34 cellular contexts compared by ENCODE assay signal in genomic region chr2:126224766-126225165, GRCh38.
"Had no signal": no experiment of that assay in that cellular context is flagged by ENCODE, and none has a peak within 500 bp of the region (broad histone marks: within the 10 kb centered on the region; RNA-seq: fewer than 3 reads in every experiment).

No MANE protein-coding gene starts in this region.

- H3K36me3 ChIP-seq: MG63 had no signal

- H3K4me3 ChIP-seq: MG63 had no signal

- DNase-seq: Karpas-422, Kasumi-1, KG1, MG63, MM.1S, MV-4-11, NCI-H1048, NCI-H1092, NCI-H1092 treated with DMSO at 0.1 percent for 48 hours, NCI-H1105, NCI-H1105 treated with DMSO at 0.1 percent for 48 hours, NCI-H1417, NCI-H1417 treated with DMSO at 0.1 percent for 48 hours, NCI-H1436, NCI-H1436 treated with DMSO at 0.1 percent for 48 hours, NCI-H146, NCI-H1694, NCI-H1694 treated with DMSO at 0.1 percent for 48 hours, NCI-H187, NCI-H187 treated with DMSO at 0.1 percent for 48 hours, NCI-H1930, NCI-H2029, NCI-H2029 treated with DMSO at 0.1 percent for 48 hours, NCI-H2081, NCI-H2081 treated with DMSO at 0.1 percent for 48 hours, NCI-H2107, NCI-H2171, NCI-H2171 treated with DMSO at 0.1 percent for 48 hours, NCI-H2227 treated with DMSO at 0.1 percent for 48 hours, NCI-H226, NCI-H345, NCI-H446, NCI-H446 treated with DMSO at 0.1 percent for 48 hours, NCI-H510A had no signal

- H3K9me3 ChIP-seq: MG63 had no signal

- H3K27me3 ChIP-seq: MG63 had no signal
